8 cellular contexts compared by ENCODE assay signal in genomic region chr1:89719502-89720306, GRCh38.
A peak's percentile ranks its signal among the peaks of the same experiment; 100 is the strongest.
DNase-seq lines count a peak whose midpoint lies in the region; ATAC-seq and TF ChIP-seq lines count a peak whose summit lies in the region.

No MANE protein-coding gene starts in this region.

- no peak overlapping the region for H3K4me3 ChIP-seq in HEK293 (ENCODE audit: low read depth, low read length)

- peak overlapping the region; percentile 60 for H3K4me3 Mint-ChIP-seq in activated CD8-positive, alpha-beta memory T cell treated with anti-CD3 and anti-CD28 coated beads, Interleukin-2, amount 10 ng/mL, durations not matched to agents 7 days and 5 days
- peak overlapping the region; percentile 76 for H3K4me3 Mint-ChIP-seq in activated T-helper 1 cell treated with anti-CD3 and anti-CD28 coated beads, Interleukin-12 subunit alpha, Interleukin-12 subunit beta, Interleukin-2, Interleukin-4 antibody, amounts not matched to agents 30 ng/mL and 10 ng/mL and 1 ng/mL, durations not matched to agents 14 hours and 24 hours and 36 hours
- H3K4me3 Mint-ChIP-seq in naive thymus-derived CD8-positive, alpha-beta T cell = peak overlapping the region; percentile 23 to 77 (median 56)

- H3K9me3 Mint-ChIP-seq in activated CD8-positive, alpha-beta memory T cell treated with anti-CD3 and anti-CD28 coated beads, Interleukin-2, amount 10 ng/mL, durations not matched to agents 7 days and 5 days (ENCODE audit: low read depth) = peaks cover 2% of the 10 kb centered on the region
- H3K9me3 Mint-ChIP-seq in activated T-helper 1 cell treated with anti-CD3 and anti-CD28 coated beads, Interleukin-12 subunit alpha, Interleukin-12 subunit beta, Interleukin-2, Interleukin-4 antibody, amounts not matched to agents 30 ng/mL and 10 ng/mL and 1 ng/mL, durations not matched to agents 14 hours and 24 hours and 36 hours = peaks cover 4% of the 10 kb centered on the region
- no peaks in the 10 kb centered on the region for H3K9me3 Mint-ChIP-seq in naive thymus-derived CD8-positive, alpha-beta T cell

- TF ChIP-seq CTCF in HEK293 (tag by site-specific recombination; IDR thresholded peaks at IDR 0.05) = no peak

- H3K4me1 Mint-ChIP-seq in activated CD8-positive, alpha-beta memory T cell treated with anti-CD3 and anti-CD28 coated beads, Interleukin-2, amount 10 ng/mL, durations not matched to agents 7 days and 5 days = peaks cover 85% of the 10 kb centered on the region
- peaks cover 88% of the 10 kb centered on the region for H3K4me1 Mint-ChIP-seq in activated T-helper 1 cell treated with anti-CD3 and anti-CD28 coated beads, Interleukin-12 subunit alpha, Interleukin-12 subunit beta, Interleukin-2, Interleukin-4 antibody, amounts not matched to agents 30 ng/mL and 10 ng/mL and 1 ng/mL, durations not matched to agents 14 hours and 24 hours and 36 hours (ENCODE audit: low read depth)
- peaks cover 20 to 83% (median 60%) of the 10 kb centered on the region in 4 donors for H3K4me1 Mint-ChIP-seq in naive thymus-derived CD8-positive, alpha-beta T cell

- POLR2A ChIA-PET in HEK293 (lab: Yijun Ruan, JAX) = interaction anchor here (0.9 kb wide), 1 partner anchor 86 kb away, joined by 3 read pairs; no protein-coding TSS in a partner anchor
- POLR2A ChIA-PET in naive thymus-derived CD8-positive, alpha-beta T cell (lab: Charles Lee) = interaction anchor here (0.7 to 1.8 kb wide), 9 partner anchors 9 to 112 kb away, joined by 3 to 9 read pairs (median 4); partner anchors contain the start of gene LRRC8C

- peak overlapping the region; percentile 99 for H3K27ac Mint-ChIP-seq in activated CD8-positive, alpha-beta memory T cell treated with anti-CD3 and anti-CD28 coated beads, Interleukin-2, amount 10 ng/mL, durations not matched to agents 7 days and 5 days
- peak overlapping the region; percentile 100 for H3K27ac Mint-ChIP-seq in activated T-helper 1 cell treated with anti-CD3 and anti-CD28 coated beads, Interleukin-12 subunit alpha, Interleukin-12 subunit beta, Interleukin-2, Interleukin-4 antibody, amounts not matched to agents 30 ng/mL and 10 ng/mL and 1 ng/mL, durations not matched to agents 14 hours and 24 hours and 36 hours
- peak overlapping the region in 9 of 10 donors; percentile 7 to 98 (median 86) for H3K27ac Mint-ChIP-seq in naive thymus-derived CD8-positive, alpha-beta T cell

- 0 out of 2 replicates have a peak overlapping the region, but pooled peaks have one; percentile 39 for H3K27ac ChIP-seq in HEK293 (ENCODE audit: extremely low read depth, low read depth, low read length)

- peaks cover 47% of the 10 kb centered on the region for H3K36me3 Mint-ChIP-seq in activated CD8-positive, alpha-beta memory T cell treated with anti-CD3 and anti-CD28 coated beads, Interleukin-2, amount 10 ng/mL, durations not matched to agents 7 days and 5 days
- peaks cover 46% of the 10 kb centered on the region for H3K36me3 Mint-ChIP-seq in activated T-helper 1 cell treated with anti-CD3 and anti-CD28 coated beads, Interleukin-12 subunit alpha, Interleukin-12 subunit beta, Interleukin-2, Interleukin-4 antibody, amounts not matched to agents 30 ng/mL and 10 ng/mL and 1 ng/mL, durations not matched to agents 14 hours and 24 hours and 36 hours (ENCODE audit: low read depth)
- H3K36me3 Mint-ChIP-seq in naive thymus-derived CD8-positive, alpha-beta T cell = peaks cover 0 to 31% (median 10%) of the 10 kb centered on the region in 3 donors

- H3K36me3 ChIP-seq in HEK293 (ENCODE audit: control insufficient read depth in 2 of 2, insufficient read depth in 1 of 2, low read length in 2 of 2) = no peaks in the 10 kb centered on the region

- DNase-seq in activated CD8-positive, alpha-beta memory T cell treated with anti-CD3 and anti-CD28 coated beads, Interleukin-2, amount 10 ng/mL, durations not matched to agents 7 days and 5 days = no peak
- DNase-seq in activated CD8-positive, alpha-beta memory T cell treated with anti-CD3 and anti-CD28 coated beads, Interleukin-2, amount 50 U/mL, for 4 hours = no peak
- DNase-seq in NAMALWA (ENCODE audit: low spot score) (peak; percentile 47), posterior vena cava (ENCODE audit: low spot score) (no peak), NCI-H226 (no peak)
- no peak for DNase-seq in activated T-helper 1 cell treated with anti-CD3 and anti-CD28 coated beads, Interleukin-12 subunit alpha, Interleukin-12 subunit beta, Interleukin-2, Interleukin-4 antibody, amounts not matched to agents 30 ng/mL and 10 ng/mL and 1 ng/mL, durations not matched to agents 14 hours and 24 hours and 36 hours (ENCODE audit: low spot score)
- no peak for DNase-seq in naive thymus-derived CD8-positive, alpha-beta T cell

- CTCF ChIA-PET in activated CD8-positive, alpha-beta memory T cell treated with anti-CD3 and anti-CD28 coated beads, Interleukin-2, amount 10 ng/mL, durations not matched to agents 7 days and 5 days (lab: Charles Lee) = interaction anchor here (0.9 to 6.6 kb wide), 10 partner anchors 9 to 124 kb away, joined by 3 to 62 read pairs (median 5); no protein-coding TSS in a partner anchor
- CTCF ChIA-PET in HEK293 (lab: Yijun Ruan, JAX) = interaction anchor here (0.5 to 3.2 kb wide), 5 partner anchors 9 to 122 kb away, joined by 3 to 17 read pairs (median 3); no protein-coding TSS in a partner anchor

- no peaks in the 10 kb centered on the region for H3K9me3 ChIP-seq in HEK293 (ENCODE audit: control insufficient read depth, insufficient read depth, low read depth, low read length)

- ATAC-seq in activated CD8-positive, alpha-beta memory T cell treated with anti-CD3 and anti-CD28 coated beads, Interleukin-2, amount 10 ng/mL, durations not matched to agents 7 days and 5 days = peak; percentile 88
- ATAC-seq in naive thymus-derived CD8-positive, alpha-beta T cell = peak; percentile 72 to 75

- intact Hi-C loops in activated T-helper 1 cell treated with anti-CD3 and anti-CD28 coated beads, Interleukin-12 subunit alpha, Interleukin-12 subunit beta, Interleukin-2, Interleukin-4 antibody, amounts not matched to agents 30 ng/mL and 10 ng/mL and 1 ng/mL, durations not matched to agents 14 hours and 24 hours and 36 hours (cut with micrococcal nuclease) = loop anchor here (1.0 to 5.0 kb wide), 18 partner anchors 20 to 852 kb away; partner anchors contain the start of gene ZNF326
- intact Hi-C loops in posterior vena cava (cut with DNase I) = no loop called here

- H3K27me3 Mint-ChIP-seq in activated CD8-positive, alpha-beta memory T cell treated with anti-CD3 and anti-CD28 coated beads, Interleukin-2, amount 10 ng/mL, durations not matched to agents 7 days and 5 days = no peaks in the 10 kb centered on the region
- H3K27me3 Mint-ChIP-seq in activated T-helper 1 cell treated with anti-CD3 and anti-CD28 coated beads, Interleukin-12 subunit alpha, Interleukin-12 subunit beta, Interleukin-2, Interleukin-4 antibody, amounts not matched to agents 30 ng/mL and 10 ng/mL and 1 ng/mL, durations not matched to agents 14 hours and 24 hours and 36 hours (ENCODE audit: insufficient read depth) = no peaks in the 10 kb centered on the region
- no peaks in the 10 kb centered on the region for H3K27me3 Mint-ChIP-seq in naive thymus-derived CD8-positive, alpha-beta T cell

- H3K4me1 ChIP-seq in HEK293 (ENCODE audit: control insufficient read depth, insufficient read depth, low read length) = peaks cover 22% of the 10 kb centered on the region

TF ChIP-seq in HEK293, 187 proteins besides CTCF, POLR2A, EP300 and RAD21 (continues in another document):
- TF ChIP-seq ZNF521 (tag by site-specific recombination; IDR thresholded peaks at IDR 0.05) (no peak), ZNF621 (tag by site-specific recombination; IDR thresholded peaks at IDR 0.05) (no peak), ZNF133 (tag by site-specific recombination; IDR thresholded peaks at IDR 0.05) (no peak), ZNF747 (tag by site-specific recombination; IDR thresholded peaks at IDR 0.05) (no peak), ZNF302 (tag by site-specific recombination; IDR thresholded peaks at IDR 0.05; ENCODE audit: low read depth) (no peak), ZNF324 (tag by site-specific recombination; IDR thresholded peaks at IDR 0.05) (peak; percentile 36; the same call in 1 of the 2 replicates), ZNF596 (tag by site-specific recombination; IDR thresholded peaks at IDR 0.05) (peak; percentile 82), ZNF223 (tag by site-specific recombination; IDR thresholded peaks at IDR 0.05) (no peak), ZBTB1 (tag by site-specific recombination; IDR thresholded peaks at IDR 0.05) (0 out of 2 replicates have a peak, but pooled peaks have one; percentile 79), ZNF707 (tag by site-specific recombination; IDR thresholded peaks at IDR 0.05) (no peak), ZSCAN23 (tag by site-specific recombination; IDR thresholded peaks at IDR 0.05) (peak; percentile 86; the same call in 1 of the 2 replicates), ZNF48 (tag by site-specific recombination; IDR thresholded peaks at IDR 0.05) (no peak), SP7 (tag by site-specific recombination; IDR thresholded peaks at IDR 0.05) (peak; percentile 100)
- TF ChIP-seq, protein P1, sequence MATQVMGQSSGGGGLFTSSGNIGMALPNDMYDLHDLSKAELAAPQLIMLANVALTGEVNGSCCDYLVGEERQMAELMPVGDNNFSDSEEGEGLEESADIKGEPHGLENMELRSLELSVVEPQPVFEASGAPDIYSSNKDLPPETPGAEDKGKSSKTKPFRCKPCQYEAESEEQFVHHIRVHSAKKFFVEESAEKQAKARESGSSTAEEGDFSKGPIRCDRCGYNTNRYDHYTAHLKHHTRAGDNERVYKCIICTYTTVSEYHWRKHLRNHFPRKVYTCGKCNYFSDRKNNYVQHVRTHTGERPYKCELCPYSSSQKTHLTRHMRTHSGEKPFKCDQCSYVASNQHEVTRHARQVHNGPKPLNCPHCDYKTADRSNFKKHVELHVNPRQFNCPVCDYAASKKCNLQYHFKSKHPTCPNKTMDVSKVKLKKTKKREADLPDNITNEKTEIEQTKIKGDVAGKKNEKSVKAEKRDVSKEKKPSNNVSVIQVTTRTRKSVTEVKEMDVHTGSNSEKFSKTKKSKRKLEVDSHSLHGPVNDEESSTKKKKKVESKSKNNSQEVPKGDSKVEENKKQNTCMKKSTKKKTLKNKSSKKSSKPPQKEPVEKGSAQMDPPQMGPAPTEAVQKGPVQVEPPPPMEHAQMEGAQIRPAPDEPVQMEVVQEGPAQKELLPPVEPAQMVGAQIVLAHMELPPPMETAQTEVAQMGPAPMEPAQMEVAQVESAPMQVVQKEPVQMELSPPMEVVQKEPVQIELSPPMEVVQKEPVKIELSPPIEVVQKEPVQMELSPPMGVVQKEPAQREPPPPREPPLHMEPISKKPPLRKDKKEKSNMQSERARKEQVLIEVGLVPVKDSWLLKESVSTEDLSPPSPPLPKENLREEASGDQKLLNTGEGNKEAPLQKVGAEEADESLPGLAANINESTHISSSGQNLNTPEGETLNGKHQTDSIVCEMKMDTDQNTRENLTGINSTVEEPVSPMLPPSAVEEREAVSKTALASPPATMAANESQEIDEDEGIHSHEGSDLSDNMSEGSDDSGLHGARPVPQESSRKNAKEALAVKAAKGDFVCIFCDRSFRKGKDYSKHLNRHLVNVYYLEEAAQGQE (tag by site-specific recombination; IDR thresholded peaks at IDR 0.05) = peak; percentile 71; the same call in 1 of the 2 replicates
